Comparison of ENCODE assay signal across 19 cellular contexts in genomic region chr20:42041000-42041565, GRCh38.
A peak's percentile ranks its signal among the peaks of the same experiment; 100 is the strongest.
DNase-seq lines count a peak whose midpoint lies in the region; ATAC-seq and TF ChIP-seq lines count a peak whose summit lies in the region.
"Had no signal": no experiment of that assay in that cellular context is flagged by ENCODE, and none has a peak within 500 bp of the region (broad histone marks: within the 10 kb centered on the region; RNA-seq: fewer than 3 reads in every experiment).

No MANE protein-coding gene starts in this region.

- H3K36me3 Mint-ChIP-seq in MCF 10A (ENCODE audit: insufficient read depth, unreplicated experiment): no peaks in the 10 kb centered on the region
- H3K36me3 Mint-ChIP-seq: activated naive CD8-positive, alpha-beta T cell treated with anti-CD3 and anti-CD28 coated beads for 36 hours had no signal

- H3K4me1 Mint-ChIP-seq in MCF 10A (ENCODE audit: insufficient read depth, unreplicated experiment): no peaks in the 10 kb centered on the region
- H3K4me1 Mint-ChIP-seq: activated naive CD8-positive, alpha-beta T cell treated with anti-CD3 and anti-CD28 coated beads for 36 hours had no signal

- CTCF ChIA-PET in MCF 10A (lab: Yijun Ruan, JAX): interaction anchor here (0.7 to 0.8 kb wide), 2 partner anchors 22 to 302 kb away, joined by 3 read pairs; no protein-coding TSS in a partner anchor

- in situ Hi-C loops in T47D (cut with HindIII; ENCODE audit: low pct_unique_long_range_greater_than_20kb, low sequenced_read_pairs): no loop called here

- ATAC-seq in HG03521 (IDR thresholded peaks at IDR 0.05; ENCODE audit: unreplicated experiment) (no peak), HG02759 (IDR thresholded peaks at IDR 0.05; ENCODE audit: unreplicated experiment) (no peak)
- ATAC-seq: activated T-cell treated with anti-CD3 and anti-CD28 coated beads, Interleukin-2, amount 50 U/mL, for 4 hours; left colon; stimulated activated naive CD8-positive, alpha-beta T cell treated with anti-CD3 and anti-CD28 coated beads, Interleukin-15, Interleukin-2, amounts not matched to agents 100 U/mL and 50 U/mL, for 24 hours had no signal

- H3K27ac Mint-ChIP-seq in MCF 10A (ENCODE audit: low read depth, unreplicated experiment): no peak overlapping the region
- H3K27ac Mint-ChIP-seq: activated naive CD8-positive, alpha-beta T cell treated with anti-CD3 and anti-CD28 coated beads for 36 hours had no signal

- TF ChIP-seq CTCF in MCF 10A (IDR thresholded peaks at IDR 0.05; ENCODE audit: unreplicated experiment): no peak
- TF ChIP-seq CTCF in fibroblast of villous mesenchyme (IDR thresholded peaks at IDR 0.05; ENCODE audit: insufficient read depth, low read depth, low read length): peak; percentile 5

- H3K9me3 Mint-ChIP-seq in MCF 10A (ENCODE audit: unreplicated experiment): peaks cover 32% of the 10 kb centered on the region
- H3K9me3 Mint-ChIP-seq: activated naive CD8-positive, alpha-beta T cell treated with anti-CD3 and anti-CD28 coated beads for 36 hours; activated T-cell treated with anti-CD3 and anti-CD28 coated beads, Interleukin-2, amount 50 U/mL, for 4 hours had no signal

- BruUV-seq in MCF 10A (replicated peaks; lab: Mats Ljungman, UMichigan): no TSS peak

- H3K27me3 Mint-ChIP-seq in MCF 10A (ENCODE audit: insufficient read depth, unreplicated experiment): no peaks in the 10 kb centered on the region

- POLR2A ChIA-PET in MCF 10A (lab: Yijun Ruan, JAX): no interaction called here

- intact Hi-C loops in MCF 10A (cut with micrococcal nuclease): no loop called here

- no peak overlapping the region for H3K4me3 Mint-ChIP-seq in MCF 10A (ENCODE audit: unreplicated experiment)
- H3K4me3 Mint-ChIP-seq: activated naive CD8-positive, alpha-beta T cell treated with anti-CD3 and anti-CD28 coated beads for 36 hours; activated T-cell treated with anti-CD3 and anti-CD28 coated beads, Interleukin-2, amount 50 U/mL, for 4 hours had no signal

- DNase-seq in T47D (ENCODE audit: low read depth in 1 of 2, low spot score in 1 of 2) (peak; percentile 18 to 22), MCF 10A (ENCODE audit: unreplicated experiment) (no peak), NCI-H69 (lab: John Stamatoyannopoulos, UW) (peak; percentile 7), fibroblast of villous mesenchyme (ENCODE audit: low read depth) (no peak), NCI-H2029 (lab: John Stamatoyannopoulos, UW) (no peak)
- no peak for DNase-seq in stimulated activated CD4-positive, alpha-beta T cell treated with anti-CD3 and anti-CD28 coated beads, Interleukin-12 subunit alpha, Interleukin-12 subunit beta, amount 100 ng/mL, for 4 hours
- DNase-seq: activated naive CD8-positive, alpha-beta T cell treated with anti-CD3 and anti-CD28 coated beads for 36 hours; activated T-cell treated with anti-CD3 and anti-CD28 coated beads, Interleukin-2, amount 50 U/mL, for 4 hours; esophagus squamous epithelium; KBM-7; left colon; NCI-H1694 treated with DMSO at 0.1 percent for 48 hours; NCI-H748 treated with DMSO at 0.1 percent for 48 hours; posterior cingulate gyrus; SIG-M5; stimulated activated naive CD8-positive, alpha-beta T cell treated with anti-CD3 and anti-CD28 coated beads, Interleukin-15, Interleukin-2, amounts not matched to agents 100 U/mL and 50 U/mL, for 24 hours had no signal

- no peak overlapping the region for H3K4me3 ChIP-seq in fibroblast of villous mesenchyme (ENCODE audit: low read depth, low read length)
- H3K4me3 ChIP-seq: breast epithelium, esophagus squamous epithelium had no signal

Comparison
In these comparisons a context has a peak if more than half of its experiments do, and no peak if none do; other contexts are left out.
1. DNase-seq: peak in T47D (2 of 2) and NCI-H69 (single experiment); none in MCF 10A (single experiment), fibroblast of villous mesenchyme (single experiment), NCI-H2029 (single experiment) and stimulated activated CD4-positive, alpha-beta T cell treated with anti-CD3 and anti-CD28 coated beads, Interleukin-12 subunit alpha, Interleukin-12 subunit beta, amount 100 ng/mL, for 4 hours (single experiment).